ENCODE assay signal across 8 cellular contexts in the genomic region with DNA sequence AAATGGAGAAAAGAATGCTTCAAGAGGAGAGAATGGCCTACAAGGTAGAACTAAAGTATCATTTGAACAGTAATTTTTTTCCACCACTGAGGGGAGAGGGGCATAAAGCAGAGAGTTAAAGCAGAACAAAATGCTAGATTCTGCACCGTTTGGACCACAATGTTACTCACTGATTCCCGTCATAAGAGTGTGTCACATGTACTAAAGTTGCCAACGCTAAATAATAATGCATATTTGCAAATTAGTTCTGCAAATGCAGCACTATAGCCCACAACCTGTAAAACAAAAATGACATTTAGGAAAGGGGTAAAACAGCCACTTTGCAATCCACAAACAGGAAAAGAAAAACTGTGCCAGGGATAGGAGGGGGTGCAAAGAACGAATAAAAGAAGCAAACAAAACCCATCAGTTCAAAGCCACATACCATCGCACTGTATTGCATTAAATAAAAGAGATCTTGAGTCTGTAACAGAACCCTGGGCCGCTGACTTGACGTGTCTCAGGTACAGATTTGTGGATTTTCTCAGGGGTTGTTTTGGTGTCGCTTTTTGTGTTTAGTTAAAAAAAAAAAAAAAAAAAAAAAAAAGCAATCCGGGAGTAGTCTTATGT. TPM values are rescaled to one million over a fixed set of nuclear protein-coding genes. Genes with fewer than 3 reads are reported as not detected.
A peak's percentile ranks its signal among the peaks of the same experiment; 100 is the strongest.
DNase-seq lines count a peak whose midpoint lies in the region; ATAC-seq, FAIRE-seq and TF ChIP-seq lines count a peak whose summit lies in the region.

No MANE protein-coding gene starts in this region.

- H3K9me3 ChIP-seq in H1 (ENCODE audit: insufficient read depth in 2 of 2, low read depth in 1 of 2, low read length in 1 of 2): no peaks in the 10 kb centered on the region

- peaks cover 52% of the 10 kb centered on the region for H3K4me1 Mint-ChIP-seq in osteocyte (ENCODE audit: unreplicated experiment)

- ATAC-seq in GM21526 (IDR thresholded peaks at IDR 0.05; ENCODE audit: low FRiP score, unreplicated experiment): no peak
- no peak for ATAC-seq in GM18520 (IDR thresholded peaks at IDR 0.05; ENCODE audit: unreplicated experiment)
- no peak for ATAC-seq in GM19023 (IDR thresholded peaks at IDR 0.05; ENCODE audit: unreplicated experiment)

- H4K5ac ChIP-seq in H1 (ENCODE audit: insufficient read length, low read depth, low read length): no peak overlapping the region

- TF ChIP-seq CTCF in H1 (IDR thresholded peaks at IDR 0.05; ENCODE audit: control extremely low read depth in 1 of 3, insufficient read depth in 1 of 3, low read depth in 1 of 3, low read length in 3 of 3): no peak
- TF ChIP-seq CTCF in osteocyte (IDR thresholded peaks at IDR 0.05): no peak

- FAIRE-seq in H1 (lab: Jason Lieb, UNC): no peak

- no peak for TF ChIP-seq POLR2A in H1 (IDR thresholded peaks at IDR 0.05; ENCODE audit: control extremely low read depth in 1 of 2, low read depth in 2 of 2, low read length in 2 of 2)

- TF ChIP-seq EP300 in H1 (IDR thresholded peaks at IDR 0.05; ENCODE audit: borderline replicate concordance in 1 of 2, low read depth in 2 of 2, low read length in 2 of 2): no peak

- H3K56ac ChIP-seq in H1 (replicated peaks; ENCODE audit: insufficient read length, low read depth, low read length): no peak overlapping the region

- H2BK120ac ChIP-seq in H1 (replicated peaks; ENCODE audit: low read depth, low read length): no peak overlapping the region

- no peak overlapping the region for H2AFZ ChIP-seq in H1 (ENCODE audit: low read length)

- no peaks in the 10 kb centered on the region; a peak in 1 of 4 replicates for H3K79me2 ChIP-seq in H1 (ENCODE audit: control insufficient read depth in 1 of 2, insufficient read depth in 2 of 2, low read length in 2 of 2)

- no peaks in the 10 kb centered on the region for H3K36me3 ChIP-seq in H1 (ENCODE audit: control insufficient read depth in 2 of 4, insufficient read depth in 4 of 4, low read length in 3 of 4)

- intact Hi-C loops in posterior vena cava (cut with DNase I): loop anchor here in 1 of 2 donors (2.0 kb wide), 1 partner anchor 25 kb away; no protein-coding TSS in a partner anchor

- H2BK5ac ChIP-seq in H1 (ENCODE audit: low read depth, low read length): 0 out of 2 replicates have a peak overlapping the region, but pooled peaks have one; percentile 86

- no peaks in the 10 kb centered on the region for H3K27me3 Mint-ChIP-seq in osteocyte (ENCODE audit: unreplicated experiment)

- 3% methylated on average over 9 of the region's 9 CpGs; no CpG with 5 or more reads in 1 of the 2 experiments for WGBS in H1 (ENCODE audit: extremely low coverage in 1 of 2, insufficient coverage in 1 of 2, insufficient read length in 1 of 2, insufficient replicate concordance in 2 of 2, low coverage in 1 of 2, low lambda C conversion rate in 2 of 2, missing lambda C conversion rate in 1 of 2), 2 experiments

- peak overlapping the region; percentile 87 to 90 for H3K4me2 ChIP-seq in H1 (ENCODE audit: insufficient read depth in 1 of 2, low read depth in 2 of 2, low read length in 2 of 2)

- H3K27ac ChIP-seq in H1 (ENCODE audit: low read depth, low read length): no peak overlapping the region

- H3K9me3 Mint-ChIP-seq in osteocyte (ENCODE audit: unreplicated experiment): no peaks in the 10 kb centered on the region

- H2BK15ac ChIP-seq in H1 (ENCODE audit: low read length): no peak overlapping the region

- H4K8ac ChIP-seq in H1 (ENCODE audit: extremely low read depth, insufficient read depth, low read length): no peak overlapping the region

- DNase-seq in NCI-H82 treated with DMSO at 0.1 percent for 48 hours (lab: John Stamatoyannopoulos, UW; ENCODE audit: unreplicated experiment): peak; percentile 40
- DNase-seq in H1 (ENCODE audit: low read depth in 1 of 2, low spot score in 2 of 2): no peak
- no peak for DNase-seq in osteocyte (ENCODE audit: extremely low spot score, unreplicated experiment)
- no peak for DNase-seq in posterior vena cava (ENCODE audit: low spot score)

- POLR2A ChIA-PET in H1 (lab: Charles Lee; ENCODE audit: partially characterized antibody): interaction anchor here (0.6 to 0.8 kb wide), 3 partner anchors 11 to 242 kb away, joined by 3 read pairs; no protein-coding TSS in a partner anchor

- TF ChIP-seq RAD21 in H1 (IDR thresholded peaks at IDR 0.05 in 1 of 2, conservative IDR thresholded peaks at IDR 0.05 in 1 of 2; ENCODE audit: low read depth in 2 of 2, low read length in 2 of 2): no peak

- no peak overlapping the region for H4K91ac ChIP-seq in H1 (replicated peaks; ENCODE audit: insufficient read length, low read length)

- no peak overlapping the region for H3K18ac ChIP-seq in H1 (ENCODE audit: extremely low read depth, low read length)

- H3K4me1 ChIP-seq in H1 (replicated peaks in 1 of 4; ENCODE audit: control insufficient read depth in 3 of 4, insufficient read depth in 4 of 4, low read length in 3 of 4): peaks cover 16 to 36% (median 18%) of the 10 kb centered on the region in 4 experiments

- H3K36me3 Mint-ChIP-seq in osteocyte (ENCODE audit: unreplicated experiment): no peaks in the 10 kb centered on the region

- H3K23me2 ChIP-seq in H1 (ENCODE audit: low read depth, low read length): peaks cover 5% of the 10 kb centered on the region

- H2AK5ac ChIP-seq in H1 (ENCODE audit: low read depth, low read length): no peak overlapping the region

- H3K4me3 ChIP-seq in GM08714 (ENCODE audit: low read length): peak overlapping the region; percentile 93
- H3K4me3 ChIP-seq in H1 (ENCODE audit: extremely low read depth in 1 of 4, insufficient read depth in 2 of 4, low read depth in 3 of 4, low read length in 4 of 4): peak overlapping the region; percentile 65 to 84 (median 72)

- H3K23ac ChIP-seq in H1 (ENCODE audit: insufficient read length): no peak overlapping the region

- CTCF ChIA-PET in H1 (lab: Charles Lee; ENCODE audit: partially characterized antibody): interaction anchor here (0.6 to 0.7 kb wide), 2 partner anchors 585 to 894 kb away, joined by 3 read pairs; no protein-coding TSS in a partner anchor

- H3K4ac ChIP-seq in H1 (replicated peaks; ENCODE audit: insufficient read length, low read depth, low read length): no peak overlapping the region

- H3K79me1 ChIP-seq in H1 (ENCODE audit: low read depth, low read length): no peaks in the 10 kb centered on the region

- no peak overlapping the region for H3K14ac ChIP-seq in H1 (ENCODE audit: insufficient read length)

- no peak overlapping the region for H2BK12ac ChIP-seq in H1 (ENCODE audit: low read depth, low read length)

- H4K20me1 ChIP-seq in H1 (replicated peaks in 1 of 2; ENCODE audit: control insufficient read depth in 1 of 2, insufficient read depth in 2 of 2, low read length in 2 of 2): no peaks in the 10 kb centered on the region

- H3K27ac Mint-ChIP-seq in osteocyte (ENCODE audit: unreplicated experiment): peak overlapping the region; percentile 77

- peak overlapping the region in 2 of 4 experiments; percentile 59 to 67; a peak in 4 of 7 replicates for H3K9ac ChIP-seq in H1 (replicated peaks in 1 of 4; ENCODE audit: extremely low read depth in 1 of 4, low read depth in 3 of 4, low read length in 3 of 4)

- no peak overlapping the region for H2BK20ac ChIP-seq in H1 (ENCODE audit: low read length)

- peak overlapping the region; percentile 73 for H3K4me3 Mint-ChIP-seq in osteocyte (ENCODE audit: unreplicated experiment)

- H3K27me3 ChIP-seq in H1 (replicated peaks in 1 of 4; ENCODE audit: control insufficient read depth in 3 of 4, extremely low read depth in 1 of 4, insufficient read depth in 3 of 4, low read length in 3 of 4): peaks cover 0 to 6% (median 2%) of the 10 kb centered on the region in 4 experiments; a peak in 2 of 7 replicates

TF ChIP-seq in H1, 55 proteins besides CTCF, POLR2A, EP300 and RAD21 (continues in another document):
- TF ChIP-seq CREB1 (IDR thresholded peaks at IDR 0.05): no peak
- no peak for TF ChIP-seq CBX8 (IDR thresholded peaks at IDR 0.05; ENCODE audit: borderline replicate concordance, low read depth, low read length)
- no peak for TF ChIP-seq BACH1 (IDR thresholded peaks at IDR 0.05; ENCODE audit: low read length)
- TF ChIP-seq SP1 (IDR thresholded peaks at IDR 0.05; ENCODE audit: low read depth, low read length): no peak
- no peak for TF ChIP-seq POU5F1 (IDR thresholded peaks at IDR 0.05; ENCODE audit: low read depth, low read length)
- TF ChIP-seq TCF12 (IDR thresholded peaks at IDR 0.05; ENCODE audit: low read depth, low read length): no peak
- TF ChIP-seq POLR2AphosphoS5 (IDR thresholded peaks at IDR 0.05; ENCODE audit: low read depth, low read length): no peak
- TF ChIP-seq SP2 (IDR thresholded peaks at IDR 0.05; ENCODE audit: low read length): no peak
- no peak for TF ChIP-seq SIX5 (IDR thresholded peaks at IDR 0.05; ENCODE audit: low read depth, low read length)
- TF ChIP-seq, protein P1, sequence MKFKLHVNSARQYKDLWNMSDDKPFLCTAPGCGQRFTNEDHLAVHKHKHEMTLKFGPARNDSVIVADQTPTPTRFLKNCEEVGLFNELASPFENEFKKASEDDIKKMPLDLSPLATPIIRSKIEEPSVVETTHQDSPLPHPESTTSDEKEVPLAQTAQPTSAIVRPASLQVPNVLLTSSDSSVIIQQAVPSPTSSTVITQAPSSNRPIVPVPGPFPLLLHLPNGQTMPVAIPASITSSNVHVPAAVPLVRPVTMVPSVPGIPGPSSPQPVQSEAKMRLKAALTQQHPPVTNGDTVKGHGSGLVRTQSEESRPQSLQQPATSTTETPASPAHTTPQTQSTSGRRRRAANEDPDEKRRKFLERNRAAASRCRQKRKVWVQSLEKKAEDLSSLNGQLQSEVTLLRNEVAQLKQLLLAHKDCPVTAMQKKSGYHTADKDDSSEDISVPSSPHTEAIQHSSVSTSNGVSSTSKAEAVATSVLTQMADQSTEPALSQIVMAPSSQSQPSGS (IDR thresholded peaks at IDR 0.05; ENCODE audit: low read length): no peak
- TF ChIP-seq, protein P2, sequence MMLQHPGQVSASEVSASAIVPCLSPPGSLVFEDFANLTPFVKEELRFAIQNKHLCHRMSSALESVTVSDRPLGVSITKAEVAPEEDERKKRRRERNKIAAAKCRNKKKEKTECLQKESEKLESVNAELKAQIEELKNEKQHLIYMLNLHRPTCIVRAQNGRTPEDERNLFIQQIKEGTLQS (IDR thresholded peaks at IDR 0.05; ENCODE audit: insufficient read depth, low read depth, low read length): no peak
- TF ChIP-seq YY1 (IDR thresholded peaks at IDR 0.05; ENCODE audit: low read depth, low read length): no peak

RNA-seq across cellular contexts. Expression of a gene that starts 7.7 kb away (rescaled TPM):
- 11.6 and 13.1 TPM in 2 replicates for total RNA-seq in H1 (2021; fragmentation: NEBNext Ultra II Directional; extraction: Animal tissue kit (Norgen Biotek cat#: 25700))
- polyA plus RNA-seq in H1 (2011; rRNA removed): 2.1 and 2.6 TPM in 2 replicates
- 2.1 TPM for polyA plus RNA-seq in H1 (2011; cell fraction: cytosol; rRNA removed)
- 14.2 TPM for polyA plus RNA-seq in H1 (2011; cell fraction: nucleus; rRNA removed)
- 3.8 to 6.3 TPM (median 4.5 TPM) in 4 replicates for polyA plus RNA-seq in H1 (2012, experiment 1 of 2)
- 0.62 TPM for polyA plus RNA-seq in H1 (2012, experiment 2 of 2)
- 5.5 TPM for polyA plus RNA-seq in H1 (2013, experiment 1 of 2)
- 4.7 TPM for polyA plus RNA-seq in H1 (2013, experiment 2 of 2)
- polyA minus RNA-seq in H1 (2011; rRNA and poly(A)+ RNA removed): 25.7 and 40.9 TPM in 2 replicates
- polyA minus RNA-seq in H1 (2011; cell fraction: cytosol; rRNA and poly(A)+ RNA removed): 4.4 TPM
- polyA minus RNA-seq in H1 (2011; cell fraction: nucleus; rRNA and poly(A)+ RNA removed): 54.6 TPM
- total RNA-seq in osteocyte (36.1 and 39.9 TPM in 2 replicates), posterior vena cava (100 to 1,000 TPM; 230 to 305 TPM)
